Comparison of ENCODE assay signal across 8 cellular contexts in genomic region chr6:142301421-142302391, GRCh38. TPM values are rescaled to one million over a fixed set of nuclear protein-coding genes. Genes with fewer than 3 reads are reported as not detected.
A peak's percentile ranks its signal among the peaks of the same experiment; 100 is the strongest.
DNase-seq lines count a peak whose midpoint lies in the region; ATAC-seq, FAIRE-seq and TF ChIP-seq lines count a peak whose summit lies in the region.

TSS of gene ADGRG6 (plus strand) at chr6:142302007. CDS start at chr6:142302330, 323 bp downstream.

- H3K9ac ChIP-seq in kidney (ENCODE audit: low read length in 2 of 2) = peak within 1 kb of the TSS; percentile 17 to 35

- peaks cover 5% of the 10 kb centered on the region for H3K4me1 Mint-ChIP-seq in T-helper 1 cell treated with Interleukin-12 subunit alpha and Interleukin-12 subunit beta and Interleukin-4 antibody, amounts not matched to agents 30 μg/mL and 1 μg/mL, for 36 hours (ENCODE audit: low read depth)
- peaks cover 35% of the 10 kb centered on the region for H3K4me1 Mint-ChIP-seq in MCF 10A (ENCODE audit: insufficient read depth, unreplicated experiment)

- POLR2A ChIA-PET in MCF 10A (lab: Yijun Ruan, JAX) = interaction anchor here (0.5 to 6.3 kb wide), 30 partner anchors 8 to 1446 kb away, joined by 3 to 102 read pairs (median 4); partner anchors contain the start of gene VTA1

- H3K36me3 Mint-ChIP-seq in T-helper 1 cell treated with Interleukin-12 subunit alpha and Interleukin-12 subunit beta and Interleukin-4 antibody, amounts not matched to agents 30 μg/mL and 1 μg/mL, for 36 hours (ENCODE audit: low read depth) = no peaks in the 10 kb centered on the region
- no peaks in the 10 kb centered on the region for H3K36me3 Mint-ChIP-seq in MCF 10A (ENCODE audit: insufficient read depth, unreplicated experiment)

- no peak within 1 kb of the TSS for H3K27ac Mint-ChIP-seq in T-helper 1 cell treated with Interleukin-12 subunit alpha and Interleukin-12 subunit beta and Interleukin-4 antibody, amounts not matched to agents 30 μg/mL and 1 μg/mL, for 36 hours
- H3K27ac Mint-ChIP-seq in MCF 10A (ENCODE audit: low read depth, unreplicated experiment) = peak within 1 kb of the TSS; percentile 69

- peaks cover 42% of the 10 kb centered on the region for H3K27me3 Mint-ChIP-seq in T-helper 1 cell treated with Interleukin-12 subunit alpha and Interleukin-12 subunit beta and Interleukin-4 antibody, amounts not matched to agents 30 μg/mL and 1 μg/mL, for 36 hours (ENCODE audit: low read depth)
- no peaks in the 10 kb centered on the region for H3K27me3 Mint-ChIP-seq in MCF 10A (ENCODE audit: insufficient read depth, unreplicated experiment)

- no peaks in the 10 kb centered on the region for H3K9me3 ChIP-seq in kidney (ENCODE audit: control insufficient read depth in 1 of 2, low read length in 2 of 2)

- H3K27ac ChIP-seq in kidney (ENCODE audit: low read depth in 2 of 2, low read length in 2 of 2) = peak within 1 kb of the TSS in 1 of 2 donors; percentile 72

- BruUV-seq in MCF 10A (replicated peaks; lab: Mats Ljungman, UMichigan) = TSS peak; percentile 69

- peak within 1 kb of the TSS; percentile 44 for H3K4me3 Mint-ChIP-seq in T-helper 1 cell treated with Interleukin-12 subunit alpha and Interleukin-12 subunit beta and Interleukin-4 antibody, amounts not matched to agents 30 μg/mL and 1 μg/mL, for 36 hours
- peak within 1 kb of the TSS; percentile 87 for H3K4me3 Mint-ChIP-seq in MCF 10A (ENCODE audit: unreplicated experiment)

- peak; percentile 40 for DNase-seq in Ammon's horn (ENCODE audit: low spot score)
- DNase-seq in MCF 10A (ENCODE audit: unreplicated experiment) = peak; percentile 66
- peak; percentile 81 for DNase-seq in kidney
- DNase-seq in stimulated activated CD4-positive, alpha-beta T cell treated with anti-CD3 and anti-CD28 coated beads, Interleukin-1b, Interleukin-23, amount 100 ng/mL, for 48 hours = peak; percentile 39
- DNase-seq in AML-193 (lab: John Stamatoyannopoulos, UW) = no peak

- ATAC-seq in GM19395 (IDR thresholded peaks at IDR 0.05; ENCODE audit: unreplicated experiment) = peak; percentile 85
- peak; percentile 74 for ATAC-seq in HG03460 (IDR thresholded peaks at IDR 0.05; ENCODE audit: unreplicated experiment)

- H3K4me1 ChIP-seq in kidney (ENCODE audit: control insufficient read depth in 1 of 2, insufficient read depth in 1 of 2, low read depth in 1 of 2, low read length in 2 of 2) = no peaks in the 10 kb centered on the region

- CTCF ChIA-PET in MCF 10A (lab: Yijun Ruan, JAX) = interaction anchor here (0.6 to 2.3 kb wide), 17 partner anchors 16 to 354 kb away, joined by 3 to 13 read pairs (median 5); no protein-coding TSS in a partner anchor

- no peaks in the 10 kb centered on the region for H3K9me3 Mint-ChIP-seq in T-helper 1 cell treated with Interleukin-12 subunit alpha and Interleukin-12 subunit beta and Interleukin-4 antibody, amounts not matched to agents 30 μg/mL and 1 μg/mL, for 36 hours
- no peaks in the 10 kb centered on the region for H3K9me3 Mint-ChIP-seq in MCF 10A (ENCODE audit: unreplicated experiment)

- no peaks in the 10 kb centered on the region for H3K36me3 ChIP-seq in kidney (ENCODE audit: control insufficient read depth in 1 of 2, insufficient read depth in 2 of 2, low read length in 2 of 2)

- intact Hi-C loops in MCF 10A (cut with micrococcal nuclease) = loop anchor here (1.0 to 2.0 kb wide), 2 partner anchors 77 to 155 kb away; partner anchors contain the start of genes NMBR and VTA1
- intact Hi-C loops in kidney (cut with DNase I) = no loop called here

- no peak for FAIRE-seq in kidney (lab: Jason Lieb, UNC)

- peak within 1 kb of the TSS; percentile 60 to 67 for H3K4me3 ChIP-seq in kidney (ENCODE audit: low read length in 2 of 2)

- TF ChIP-seq CTCF in MCF 10A (IDR thresholded peaks at IDR 0.05; ENCODE audit: unreplicated experiment) (no peak), kidney (IDR thresholded peaks at IDR 0.05; ENCODE audit: borderline replicate concordance, extremely low read depth, insufficient read depth) (no peak)

RNA-seq across cellular contexts. Expression of gene ADGRG6, which starts in this region (rescaled TPM):
- 28.8 and 44.2 TPM in 2 replicates for total RNA-seq in MCF 10A (2022)
- 32.8 TPM for total RNA-seq in kidney
- 2.6 TPM for polyA plus RNA-seq in kidney (ENCODE audit: insufficient read depth, low read depth, low replicate concordance)

Comparison
In these comparisons a context has a peak if more than half of its experiments do, and no peak if none do; other contexts are left out.
1. DNase-seq: peak in Ammon's horn (single experiment), MCF 10A (single experiment), kidney (single experiment) and stimulated activated CD4-positive, alpha-beta T cell treated with anti-CD3 and anti-CD28 coated beads, Interleukin-1b, Interleukin-23, amount 100 ng/mL, for 48 hours (single experiment); none in AML-193 (0 of 2).